14 cellular contexts compared by ENCODE assay signal in genomic region chr5:20601678-20602100, GRCh38.
DNase-seq lines count a peak whose midpoint lies in the region; ATAC-seq and TF ChIP-seq lines count a peak whose summit lies in the region.
"Had no signal": no experiment of that assay in that cellular context is flagged by ENCODE, and none has a peak within 500 bp of the region (broad histone marks: within the 10 kb centered on the region; RNA-seq: fewer than 3 reads in every experiment).

No MANE protein-coding gene starts in this region.

- H3K4me1 Mint-ChIP-seq in neural crest cell: no peaks in the 10 kb centered on the region
- H3K4me1 Mint-ChIP-seq: CD4-positive, CD25-positive, alpha-beta regulatory T cell had no signal

- TF ChIP-seq POLR2A in gastroesophageal sphincter (IDR thresholded peaks at IDR 0.05) (no peak), esophagus squamous epithelium (IDR thresholded peaks at IDR 0.05) (no peak)

- 81% methylated on average over 2 of the region's 4 CpGs; no CpG with 5 or more reads in 1 of the 2 donors for WGBS in gastroesophageal sphincter (ENCODE audit: low coverage in 1 of 2), 2 donors
- 58 to 74% methylated on average over 3 to 4 of the region's 4 CpGs for WGBS in esophagus squamous epithelium, 2 donors

- H3K9me3 ChIP-seq in gastroesophageal sphincter: no peaks in the 10 kb centered on the region
- no peaks in the 10 kb centered on the region for H3K9me3 ChIP-seq in esophagus squamous epithelium

- H3K9me3 Mint-ChIP-seq in neural crest cell: peaks cover 3% of the 10 kb centered on the region

- ATAC-seq in gastroesophageal sphincter: no peak
- ATAC-seq in GM19351 (IDR thresholded peaks at IDR 0.05; ENCODE audit: unreplicated experiment): no peak
- no peak for ATAC-seq in GM21526 (IDR thresholded peaks at IDR 0.05; ENCODE audit: low FRiP score, unreplicated experiment)
- ATAC-seq: GM12878 had no signal

- H3K36me3 Mint-ChIP-seq in neural crest cell (ENCODE audit: low read depth): peaks cover 3% of the 10 kb centered on the region
- H3K36me3 Mint-ChIP-seq: CD4-positive, CD25-positive, alpha-beta regulatory T cell had no signal

- TF ChIP-seq CTCF in astrocyte of the cerebellum (IDR thresholded peaks at IDR 0.05; ENCODE audit: low read depth, low read length, missing control alignments) (no peak), neural crest cell (conservative IDR thresholded peaks at IDR 0.05) (peak; percentile 35), gastroesophageal sphincter (IDR thresholded peaks at IDR 0.05) (no peak), esophagus squamous epithelium (IDR thresholded peaks at IDR 0.05) (no peak)

- H3K36me3 ChIP-seq in gastroesophageal sphincter (no peaks in the 10 kb centered on the region), esophagus squamous epithelium (no peaks in the 10 kb centered on the region)
- H3K36me3 ChIP-seq: stomach had no signal

- no peaks in the 10 kb centered on the region for H3K27me3 Mint-ChIP-seq in neural crest cell (ENCODE audit: low read depth)
- H3K27me3 Mint-ChIP-seq: CD4-positive, CD25-positive, alpha-beta regulatory T cell had no signal

- intact Hi-C loops in esophagus squamous epithelium (cut with DNase I): no loop called here

- DNase-seq in GM03348 (ENCODE audit: low spot score) (peak; percentile 4), NCI-H524 (lab: John Stamatoyannopoulos, UW) (peak; percentile 59 to 89), astrocyte of the cerebellum (ENCODE audit: low read depth) (peak; percentile 13), neural crest cell (ENCODE audit: low read depth, low spot score) (no peak), esophagus squamous epithelium (lab: John Stamatoyannopoulos, UW) (no peak)
- DNase-seq: CD4-positive, CD25-positive, alpha-beta regulatory T cell; occipital lobe; stimulated activated CD4-positive, alpha-beta T cell treated with anti-CD3 and anti-CD28 coated beads, Interleukin-1b, Interleukin-23, amount 100 ng/mL, for 48 hours; stomach; SW 1271 had no signal

- in situ Hi-C loops in astrocyte of the cerebellum (cut with HindIII; ENCODE audit: low sequenced_read_pairs): no loop called here

- H3K4me3 Mint-ChIP-seq in neural crest cell: no peak overlapping the region
- H3K4me3 Mint-ChIP-seq: CD4-positive, CD25-positive, alpha-beta regulatory T cell had no signal

- no peak for TF ChIP-seq EP300 in gastroesophageal sphincter (IDR thresholded peaks at IDR 0.05)

- H3K4me1 ChIP-seq in gastroesophageal sphincter: no peaks in the 10 kb centered on the region
- H3K4me1 ChIP-seq in esophagus squamous epithelium: no peaks in the 10 kb centered on the region
- H3K4me1 ChIP-seq: stomach had no signal

- no peaks in the 10 kb centered on the region for H3K27me3 ChIP-seq in gastroesophageal sphincter
- no peaks in the 10 kb centered on the region for H3K27me3 ChIP-seq in esophagus squamous epithelium
- H3K27me3 ChIP-seq: stomach had no signal

- no peak overlapping the region for H3K27ac ChIP-seq in gastroesophageal sphincter
- H3K27ac ChIP-seq in esophagus squamous epithelium: no peak overlapping the region
- H3K27ac ChIP-seq: stomach had no signal

- H3K4me3 ChIP-seq in astrocyte of the cerebellum (ENCODE audit: low read depth, low read length): no peak overlapping the region
- H3K4me3 ChIP-seq in gastroesophageal sphincter: no peak overlapping the region
- H3K4me3 ChIP-seq in esophagus squamous epithelium: no peak overlapping the region
- H3K4me3 ChIP-seq: GM12878, stomach had no signal

- no peak overlapping the region for H3K27ac Mint-ChIP-seq in neural crest cell (ENCODE audit: unreplicated experiment)
- H3K27ac Mint-ChIP-seq: CD4-positive, CD25-positive, alpha-beta regulatory T cell had no signal

Comparison
In these comparisons a context has a peak if more than half of its experiments do, and no peak if none do; other contexts are left out.
1. DNase-seq: peak in GM03348 (single experiment), NCI-H524 (2 of 2) and astrocyte of the cerebellum (single experiment); none in neural crest cell (single experiment) and esophagus squamous epithelium (single experiment).